In genomic region chr16:588889-589657, GRCh38 we compare ENCODE assay signal across 8 cellular contexts. TPM values are rescaled to one million over a fixed set of nuclear protein-coding genes. Genes with fewer than 3 reads are reported as not detected.
DNase-seq lines count a peak whose midpoint lies in the region; ATAC-seq and TF ChIP-seq lines count a peak whose summit lies in the region.

No MANE protein-coding gene starts in this region.

- peak overlapping the region; percentile 100 for H3K27ac ChIP-seq in cingulate gyrus (ENCODE audit: low read depth, low read length)

- no peaks in the 10 kb centered on the region for H3K27me3 ChIP-seq in BJ (ENCODE audit: control insufficient read depth, insufficient read depth, low read length)

- peak overlapping the region; percentile 91 for H3K4me3 ChIP-seq in BJ (ENCODE audit: low read depth, low read length)

- CTCF ChIA-PET in BJ (lab: Yijun Ruan, JAX) = interaction anchor here (1.1 to 1.5 kb wide), 2 partner anchors 42 to 47 kb away, joined by 3 to 5 read pairs; partner anchors contain the start of gene METTL26

- DNase-seq in BJ (ENCODE audit: low read depth) = peak; percentile 51
- peak; percentile 83 for DNase-seq in GM19240 (ENCODE audit: insufficient read length, low spot score)
- DNase-seq in NCI-H524 (lab: John Stamatoyannopoulos, UW) = peak; percentile 94 to 96
- peak; percentile 98 for DNase-seq in activated CD4-positive, alpha-beta T cell treated with anti-CD3 and anti-CD28 coated beads for 48 hours
- peak; percentile 98 for DNase-seq in left kidney (ENCODE audit: low read depth, low spot score)
- peak; percentile 97 to 98 for DNase-seq in stimulated activated CD4-positive, alpha-beta T cell treated with anti-CD3 and anti-CD28 coated beads, Interleukin-1b, Interleukin-23, amount 100 ng/mL, for 4 hours (ENCODE audit: low read depth in 2 of 2)

- no peak for TF ChIP-seq CTCF in BJ (IDR thresholded peaks at IDR 0.05; ENCODE audit: insufficient read depth, low read depth, low read length)

- peak; percentile 63 for ATAC-seq in HG03442 (IDR thresholded peaks at IDR 0.05; ENCODE audit: unreplicated experiment)

- H3K36me3 ChIP-seq in BJ (ENCODE audit: control insufficient read depth, insufficient read depth, low read length) = peaks cover 2% of the 10 kb centered on the region; the same call in 1 of the 2 replicates

- POLR2A ChIA-PET in BJ (lab: Charles Lee) = no interaction called here

RNA-seq across cellular contexts. Expression of gene RAB40C, which starts 0.8 kb away (rescaled TPM):
- polyA plus RNA-seq in BJ (2011; rRNA removed) = 6.5 and 7.6 TPM in 2 replicates
- 6.9 and 7.0 TPM in 2 replicates for polyA minus RNA-seq in BJ (2011; rRNA and poly(A)+ RNA removed)

RNA-seq across cellular contexts. Expression of gene PIGQ, which starts 19.3 kb away (rescaled TPM):
- 15.4 and 26.6 TPM in 2 replicates for polyA plus RNA-seq in BJ (2011; rRNA removed)
- 16.2 and 27.6 TPM in 2 replicates for polyA minus RNA-seq in BJ (2011; rRNA and poly(A)+ RNA removed)

RNA-seq across cellular contexts. Expression of gene NHLRC4, which starts 22.3 kb away (rescaled TPM):
- polyA plus RNA-seq in BJ (2011; rRNA removed) = 0.31 and 0.66 TPM in 2 replicates
- 0.15 and 0.24 TPM in 2 replicates for polyA minus RNA-seq in BJ (2011; rRNA and poly(A)+ RNA removed)

RNA-seq across cellular contexts. Expression of gene PRR35, which starts 28.9 kb away (rescaled TPM):
- not detected in 2 replicates for polyA plus RNA-seq in BJ (2011; rRNA removed)
- polyA minus RNA-seq in BJ (2011; rRNA and poly(A)+ RNA removed) = not detected in 2 replicates

RNA-seq across cellular contexts. Expression of gene WFIKKN1, which starts 41.7 kb away (rescaled TPM):
- polyA plus RNA-seq in BJ (2011; rRNA removed) = not detected in 2 replicates
- 0.05 TPM in 1 of 2 replicates, not detected in the other for polyA minus RNA-seq in BJ (2011; rRNA and poly(A)+ RNA removed)

Comparison
In these comparisons a context has a peak if more than half of its experiments do, and no peak if none do; other contexts are left out.
1. Peak in every context shown above with its lines: DNase-seq, ATAC-seq, H3K4me3 ChIP-seq and H3K27ac ChIP-seq.